Comparison of ENCODE assay signal across 8 cellular contexts in the genomic region with DNA sequence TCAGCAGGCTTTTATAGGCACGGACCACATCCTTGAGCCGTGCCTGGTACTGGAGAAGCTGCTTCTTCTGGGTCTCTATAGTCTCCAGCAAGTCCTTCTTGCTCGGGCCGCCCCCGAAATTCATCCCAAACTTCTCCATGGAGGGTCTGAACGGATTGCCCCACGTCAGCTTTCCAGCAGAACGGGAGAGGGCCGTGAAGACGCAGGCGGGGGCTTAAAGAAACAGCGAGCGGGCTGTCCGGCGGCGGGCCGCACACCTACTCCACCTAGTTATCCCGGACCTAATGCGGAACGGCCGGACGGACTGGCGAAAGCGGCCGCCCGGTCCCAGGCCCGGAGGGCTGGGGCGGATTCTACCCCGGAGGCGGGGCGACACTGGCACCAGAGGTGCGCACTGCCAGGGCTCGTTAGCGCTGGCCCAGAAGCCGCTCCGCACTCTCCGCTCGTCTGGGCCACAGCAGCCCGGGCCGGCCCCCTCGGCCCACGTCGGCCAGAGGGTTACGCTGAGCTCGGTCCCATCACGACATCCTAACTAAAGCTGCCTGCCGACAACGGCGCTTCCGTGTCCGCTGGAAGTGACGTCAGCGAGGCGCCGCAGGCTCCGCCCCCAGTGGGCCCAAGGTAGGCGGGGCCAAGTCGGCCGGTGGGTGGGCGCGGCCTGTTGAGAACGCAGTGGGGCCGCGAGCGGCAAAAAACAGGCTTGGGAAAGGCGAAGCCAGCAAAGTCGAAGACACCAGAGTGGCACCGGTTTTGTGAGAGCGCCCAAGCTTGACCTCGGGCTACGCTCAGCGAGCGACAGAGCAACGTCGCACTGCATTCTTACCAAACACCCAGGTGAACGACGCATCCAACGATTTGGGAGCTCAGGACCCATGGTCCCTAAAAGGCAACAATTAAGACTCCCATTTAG. TPM values are rescaled to one million over a fixed set of nuclear protein-coding genes. Genes with fewer than 3 reads are reported as not detected.
A peak's percentile ranks its signal among the peaks of the same experiment; 100 is the strongest.
DNase-seq lines count a peak whose midpoint lies in the region; ATAC-seq lines count a peak whose summit lies in the region.

GCC1 (minus strand) TSS at position 553 of the 910 bp plus-strand sequence; CDS start at position 139, 414 bp downstream.

- peaks cover 70 to 88% (median 82%) of the 10 kb centered on the region in 3 donors for H3K4me1 Mint-ChIP-seq in CD8-positive, alpha-beta memory T cell
- peaks cover 46% of the 10 kb centered on the region for H3K4me1 Mint-ChIP-seq in memory B cell

- H3K9me3 Mint-ChIP-seq in CD8-positive, alpha-beta memory T cell, result no peaks in the 10 kb centered on the region
- H3K9me3 Mint-ChIP-seq in memory B cell, result no peaks in the 10 kb centered on the region

- POLR2A ChIA-PET in CD8-positive, alpha-beta memory T cell (lab: Charles Lee), result interaction anchor here (0.6 kb wide), 1 partner anchor 179 kb away, joined by 4 read pairs; no protein-coding TSS in a partner anchor
- POLR2A ChIA-PET in activated CD8-positive, alpha-beta memory T cell treated with anti-CD3 and anti-CD28 coated beads for 36 hours (lab: Charles Lee), result no interaction called here

- peak; percentile 89 to 94 (median 93) for DNase-seq in CD8-positive, alpha-beta memory T cell
- peak; percentile 91 for DNase-seq in HK-2 (ENCODE audit: unreplicated experiment)
- DNase-seq in NK-92 (lab: John Stamatoyannopoulos, UW; ENCODE audit: unreplicated experiment), result peak; percentile 26
- peak; percentile 92 for DNase-seq in effector CD8-positive, alpha-beta T cell (lab: John Stamatoyannopoulos, UW)
- DNase-seq in memory B cell (ENCODE audit: low spot score in 2 of 2), result peak; percentile 96 to 99
- peak; percentile 75 for DNase-seq in stimulated activated CD8-positive, alpha-beta memory T cell treated with anti-CD3 and anti-CD28 coated beads, Interleukin-12 subunit alpha, Interleukin-12 subunit beta, amount 100 ng/mL, for 24 hours (ENCODE audit: extremely low read depth)

- peaks cover 69% of the 10 kb centered on the region for H3K4me1 ChIP-seq in CD8-positive, alpha-beta memory T cell (ENCODE audit: insufficient read depth, low read length)

- CTCF ChIA-PET in CD8-positive, alpha-beta memory T cell (lab: Charles Lee), result interaction anchor here (0.9 to 1.6 kb wide), 3 partner anchors 44 to 124 kb away, joined by 3 to 5 read pairs (median 3); no protein-coding TSS in a partner anchor
- CTCF ChIA-PET in activated CD8-positive, alpha-beta memory T cell treated with anti-CD3 and anti-CD28 coated beads for 36 hours (lab: Charles Lee), result no interaction called here

- H3K27me3 ChIP-seq in CD8-positive, alpha-beta memory T cell (ENCODE audit: insufficient read depth, low read length, poor library complexity, severe bottlenecking), result no peaks in the 10 kb centered on the region

- ATAC-seq in GM19455 (IDR thresholded peaks at IDR 0.05; ENCODE audit: unreplicated experiment) (peak; percentile 76), memory B cell (ENCODE audit: low read depth) (peak; percentile 79)

- peaks cover 14% of the 10 kb centered on the region for H3K36me3 ChIP-seq in CD8-positive, alpha-beta memory T cell (ENCODE audit: insufficient read depth, low read length)

- peaks cover 0 to 52% (median 5%) of the 10 kb centered on the region in 3 donors for H3K36me3 Mint-ChIP-seq in CD8-positive, alpha-beta memory T cell
- H3K36me3 Mint-ChIP-seq in memory B cell, result peaks cover 13% of the 10 kb centered on the region

- H3K4me3 ChIP-seq in CD8-positive, alpha-beta memory T cell (ENCODE audit: low read length), result peak within 1 kb of the TSS; percentile 81

- peak within 1 kb of the TSS; percentile 92 to 98 (median 95) for H3K27ac Mint-ChIP-seq in CD8-positive, alpha-beta memory T cell
- H3K27ac Mint-ChIP-seq in memory B cell, result peak within 1 kb of the TSS; percentile 93

- H3K27me3 Mint-ChIP-seq in CD8-positive, alpha-beta memory T cell, result no peaks in the 10 kb centered on the region
- H3K27me3 Mint-ChIP-seq in memory B cell, result no peaks in the 10 kb centered on the region

- H3K27ac ChIP-seq in CD8-positive, alpha-beta memory T cell (ENCODE audit: low read depth, low read length), result peak within 1 kb of the TSS; percentile 90

- H3K4me3 Mint-ChIP-seq in CD8-positive, alpha-beta memory T cell, result peak within 1 kb of the TSS; percentile 91 to 97 (median 93)
- peak within 1 kb of the TSS; percentile 92 for H3K4me3 Mint-ChIP-seq in memory B cell

- no peaks in the 10 kb centered on the region for H3K9me3 ChIP-seq in CD8-positive, alpha-beta memory T cell (ENCODE audit: low read length)

RNA-seq across cellular contexts. Expression of gene GCC1, which starts in this region (rescaled TPM):
- total RNA-seq in CD8-positive, alpha-beta memory T cell, result 10 to 100 TPM; 20.1 to 20.2 TPM
- 21.0 TPM for polyA plus RNA-seq in CD8-positive, alpha-beta memory T cell
- total RNA-seq in activated CD8-positive, alpha-beta memory T cell treated with anti-CD3 and anti-CD28 coated beads for 36 hours, result 10 to 100 TPM; 16.0 TPM

Comparison
In these comparisons a context has a peak if more than half of its experiments do, and no peak if none do; other contexts are left out.
1. Peak in every context shown above with its lines: DNase-seq, ATAC-seq, H3K4me3 ChIP-seq and H3K27ac ChIP-seq.
2. DNase-seq: peak in every context shown above with its lines; median percentile 98 in memory B cell; 93 in CD8-positive, alpha-beta memory T cell; 92 in effector CD8-positive, alpha-beta T cell; 91 in HK-2; 75 in stimulated activated CD8-positive, alpha-beta memory T cell treated with anti-CD3 and anti-CD28 coated beads, Interleukin-12 subunit alpha, Interleukin-12 subunit beta, amount 100 ng/mL, for 24 hours; 26 in NK-92.